ENCODE assay signal across 8 cellular contexts in genomic region chr13:113489549-113490495, GRCh38. TPM values are rescaled to one million over a fixed set of nuclear protein-coding genes. Genes with fewer than 3 reads are reported as not detected.
DNase-seq lines count a peak whose midpoint lies in the region; ATAC-seq and TF ChIP-seq lines count a peak whose summit lies in the region.

No MANE protein-coding gene starts in this region.

- peak overlapping the region; percentile 70 for H3K27ac Mint-ChIP-seq in activated naive CD8-positive, alpha-beta T cell treated with anti-CD3 and anti-CD28 coated beads, Interleukin-2, amount 50 U/mL, for 24 hours

- peak; percentile 14 for ATAC-seq in GM19372 (IDR thresholded peaks at IDR 0.05; ENCODE audit: low read depth, unreplicated experiment)
- ATAC-seq in HG03442 (IDR thresholded peaks at IDR 0.05; ENCODE audit: unreplicated experiment), result peak; percentile 17
- ATAC-seq in activated naive CD8-positive, alpha-beta T cell treated with anti-CD3 and anti-CD28 coated beads, Interleukin-2, amount 50 U/mL, for 24 hours, result peak; percentile 48

- 1% methylated on average over 27 of the region's 54 CpGs for WGBS in hepatocyte (ENCODE audit: low lambda C conversion rate, missing lambda C conversion rate)
- WGBS in sigmoid colon, 2 donors, result 4 to 9% methylated on average over 54 of the region's 54 CpGs

- peaks cover 81% of the 10 kb centered on the region for H3K79me2 ChIP-seq in hepatocyte

- peak overlapping the region; percentile 84 to 96 (median 93) for H3K9ac ChIP-seq in BLaER1 treated with 17β-estradiol and CSF1 and Interleukin-3, amounts not matched to agents 10 nM and 100 nM

- H3K4me1 ChIP-seq in BLaER1 treated with 17β-estradiol and CSF1 and Interleukin-3, amounts not matched to agents 10 nM and 100 nM, result peaks cover 42 to 70% (median 57%) of the 10 kb centered on the region in 10 experiments
- H3K4me1 ChIP-seq in hepatocyte (ENCODE audit: insufficient read depth) (peaks cover 34% of the 10 kb centered on the region), sigmoid colon (peaks cover 0 to 84% (median 67%) of the 10 kb centered on the region in 4 donors)

- DNase-seq in RPMI8226, result peak; percentile 41
- DNase-seq in activated naive CD8-positive, alpha-beta T cell treated with anti-CD3 and anti-CD28 coated beads, Interleukin-2, amount 50 U/mL, for 24 hours, result peak; percentile 44
- peak; percentile 69 for DNase-seq in hepatocyte (ENCODE audit: low spot score)
- DNase-seq in sigmoid colon, result peak; percentile 74
- DNase-seq in cerebellar cortex (ENCODE audit: low spot score), result no peak

- H3K27ac ChIP-seq in BLaER1 treated with 17β-estradiol and CSF1 and Interleukin-3, amounts not matched to agents 10 nM and 100 nM, result peak overlapping the region; percentile 70 to 93 (median 90); a peak in 21 of 22 replicates
- peak overlapping the region; percentile 96 for H3K27ac ChIP-seq in hepatocyte
- H3K27ac ChIP-seq in sigmoid colon, result peak overlapping the region; percentile 87 to 95 (median 93)

- peaks cover 37 to 64% (median 54%) of the 10 kb centered on the region in 11 experiments; a peak in 20 of 22 replicates for H4K20me1 ChIP-seq in BLaER1 treated with 17β-estradiol and CSF1 and Interleukin-3, amounts not matched to agents 10 nM and 100 nM
- peaks cover 22% of the 10 kb centered on the region for H4K20me1 ChIP-seq in hepatocyte (ENCODE audit: insufficient read depth, poor library complexity, severe bottlenecking)

- peak overlapping the region; percentile 68 to 92 (median 86) for H3K4me3 ChIP-seq in BLaER1 treated with 17β-estradiol and CSF1 and Interleukin-3, amounts not matched to agents 10 nM and 100 nM
- H3K4me3 ChIP-seq in hepatocyte (peak overlapping the region; percentile 87), sigmoid colon (peak overlapping the region; percentile 88 to 94 (median 92))

- H3K9me3 ChIP-seq in BLaER1 treated with 17β-estradiol and CSF1 and Interleukin-3, amounts not matched to agents 10 nM and 100 nM (replicated peaks in 1 of 11), result no peaks in the 10 kb centered on the region
- H3K9me3 ChIP-seq in hepatocyte (ENCODE audit: low read depth) (no peaks in the 10 kb centered on the region), sigmoid colon (no peaks in the 10 kb centered on the region)

- peak overlapping the region; percentile 70 for H2AFZ ChIP-seq in hepatocyte

- TF ChIP-seq CTCF in hepatocyte (IDR thresholded peaks at IDR 0.05; ENCODE audit: poor library complexity) (no peak), sigmoid colon (IDR thresholded peaks at IDR 0.05) (no peak)

- H3K9me3 Mint-ChIP-seq in activated naive CD8-positive, alpha-beta T cell treated with anti-CD3 and anti-CD28 coated beads, Interleukin-2, amount 50 U/mL, for 24 hours, result no peaks in the 10 kb centered on the region

- H3K27me3 Mint-ChIP-seq in activated naive CD8-positive, alpha-beta T cell treated with anti-CD3 and anti-CD28 coated beads, Interleukin-2, amount 50 U/mL, for 24 hours, result no peaks in the 10 kb centered on the region

- H3K4me1 Mint-ChIP-seq in activated naive CD8-positive, alpha-beta T cell treated with anti-CD3 and anti-CD28 coated beads, Interleukin-2, amount 50 U/mL, for 24 hours, result peaks cover 50% of the 10 kb centered on the region

- H3K4me2 ChIP-seq in BLaER1 treated with 17β-estradiol and CSF1 and Interleukin-3, amounts not matched to agents 10 nM and 100 nM, result peak overlapping the region; percentile 91 to 99 (median 97)
- H3K4me2 ChIP-seq in hepatocyte, result peak overlapping the region; percentile 86

- peak overlapping the region; percentile 86 for H3K4me3 Mint-ChIP-seq in activated naive CD8-positive, alpha-beta T cell treated with anti-CD3 and anti-CD28 coated beads, Interleukin-2, amount 50 U/mL, for 24 hours

- no peaks in the 10 kb centered on the region for H3K27me3 ChIP-seq in BLaER1 treated with 17β-estradiol and CSF1 and Interleukin-3, amounts not matched to agents 10 nM and 100 nM
- H3K27me3 ChIP-seq in hepatocyte, result no peaks in the 10 kb centered on the region
- no peaks in the 10 kb centered on the region for H3K27me3 ChIP-seq in sigmoid colon

- H3K36me3 Mint-ChIP-seq in activated naive CD8-positive, alpha-beta T cell treated with anti-CD3 and anti-CD28 coated beads, Interleukin-2, amount 50 U/mL, for 24 hours (ENCODE audit: low read depth), result peaks cover 8% of the 10 kb centered on the region

- H3K9me2 ChIP-seq in hepatocyte (replicated peaks; ENCODE audit: insufficient read depth), result no peaks in the 10 kb centered on the region

- peaks cover 2 to 44% (median 18%) of the 10 kb centered on the region in 11 experiments; a peak in 21 of 22 replicates for H3K36me3 ChIP-seq in BLaER1 treated with 17β-estradiol and CSF1 and Interleukin-3, amounts not matched to agents 10 nM and 100 nM
- no peaks in the 10 kb centered on the region for H3K36me3 ChIP-seq in hepatocyte (replicated peaks; ENCODE audit: insufficient read depth, low read depth)
- no peaks in the 10 kb centered on the region for H3K36me3 ChIP-seq in sigmoid colon

- TF ChIP-seq EP300 in sigmoid colon (IDR thresholded peaks at IDR 0.05), result no peak

- no peak for TF ChIP-seq POLR2A in sigmoid colon (IDR thresholded peaks at IDR 0.05)

- intact Hi-C loops in sigmoid colon (cut with DNase I), result loop anchor here (2.0 to 5.0 kb wide), 3 partner anchors 35 to 283 kb away; partner anchors contain the start of genes CUL4A and PCID2

RNA-seq across cellular contexts. Expression of gene DCUN1D2, which starts 0.7 kb away (rescaled TPM):
- 10.2 and 10.4 TPM in 2 replicates for total RNA-seq in hepatocyte
- 4.1 and 8.4 TPM in 2 replicates for polyA plus RNA-seq in hepatocyte
- 10 to 100 TPM; 20.6 to 33.0 (median 27.6) TPM for total RNA-seq in sigmoid colon
- 10 to 100 TPM in 1 of 3 donors, 1 to 10 TPM in 2; 6.6 to 10.2 (median 7.9) TPM for polyA plus RNA-seq in sigmoid colon

RNA-seq across cellular contexts. Expression of gene ADPRHL1, which starts 36.5 kb away (rescaled TPM):
- total RNA-seq in hepatocyte (1.1 and 1.2 TPM in 2 replicates), sigmoid colon (1 to 10 TPM; 2.3 to 7.8 (median 4.5) TPM)
- polyA plus RNA-seq in hepatocyte (0.58 and 1.0 TPM in 2 replicates), sigmoid colon (1 to 10 TPM; 1.2 to 4.9 (median 4.2) TPM)
